Comparison of ENCODE assay signal across 1 cellular context in the genomic region with DNA sequence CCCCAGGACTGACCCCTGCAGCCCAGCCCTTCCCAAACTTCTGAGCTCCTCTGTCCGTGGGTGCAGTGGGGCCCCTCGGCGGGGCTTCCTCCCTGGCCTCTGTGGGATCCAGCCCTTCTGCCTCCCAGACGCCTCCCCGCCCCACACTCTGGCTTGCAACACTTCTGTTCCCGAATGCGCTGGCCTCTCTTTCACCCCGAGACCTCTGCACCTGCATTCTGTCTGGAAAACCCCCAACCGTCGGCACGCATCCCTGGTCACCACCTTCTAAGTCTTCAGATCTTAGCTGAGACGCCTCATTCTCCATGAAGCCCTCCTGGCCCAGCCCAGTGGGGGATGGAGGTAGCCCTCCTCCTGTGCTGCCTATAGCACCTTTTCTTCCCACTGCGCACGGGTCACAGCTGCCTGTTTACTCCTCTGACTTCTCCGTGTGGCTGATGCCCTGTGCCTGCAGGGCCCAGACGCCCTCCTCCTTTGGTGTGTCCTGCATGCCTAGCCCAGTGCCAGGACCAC.
TF ChIP-seq lines count a peak whose summit lies in the region.

No MANE protein-coding gene starts in this region.

TF ChIP-seq in GM23338, 12 proteins besides CTCF, POLR2A, EP300 and RAD21 (continued from another document):
- TF ChIP-seq, protein P1, sequence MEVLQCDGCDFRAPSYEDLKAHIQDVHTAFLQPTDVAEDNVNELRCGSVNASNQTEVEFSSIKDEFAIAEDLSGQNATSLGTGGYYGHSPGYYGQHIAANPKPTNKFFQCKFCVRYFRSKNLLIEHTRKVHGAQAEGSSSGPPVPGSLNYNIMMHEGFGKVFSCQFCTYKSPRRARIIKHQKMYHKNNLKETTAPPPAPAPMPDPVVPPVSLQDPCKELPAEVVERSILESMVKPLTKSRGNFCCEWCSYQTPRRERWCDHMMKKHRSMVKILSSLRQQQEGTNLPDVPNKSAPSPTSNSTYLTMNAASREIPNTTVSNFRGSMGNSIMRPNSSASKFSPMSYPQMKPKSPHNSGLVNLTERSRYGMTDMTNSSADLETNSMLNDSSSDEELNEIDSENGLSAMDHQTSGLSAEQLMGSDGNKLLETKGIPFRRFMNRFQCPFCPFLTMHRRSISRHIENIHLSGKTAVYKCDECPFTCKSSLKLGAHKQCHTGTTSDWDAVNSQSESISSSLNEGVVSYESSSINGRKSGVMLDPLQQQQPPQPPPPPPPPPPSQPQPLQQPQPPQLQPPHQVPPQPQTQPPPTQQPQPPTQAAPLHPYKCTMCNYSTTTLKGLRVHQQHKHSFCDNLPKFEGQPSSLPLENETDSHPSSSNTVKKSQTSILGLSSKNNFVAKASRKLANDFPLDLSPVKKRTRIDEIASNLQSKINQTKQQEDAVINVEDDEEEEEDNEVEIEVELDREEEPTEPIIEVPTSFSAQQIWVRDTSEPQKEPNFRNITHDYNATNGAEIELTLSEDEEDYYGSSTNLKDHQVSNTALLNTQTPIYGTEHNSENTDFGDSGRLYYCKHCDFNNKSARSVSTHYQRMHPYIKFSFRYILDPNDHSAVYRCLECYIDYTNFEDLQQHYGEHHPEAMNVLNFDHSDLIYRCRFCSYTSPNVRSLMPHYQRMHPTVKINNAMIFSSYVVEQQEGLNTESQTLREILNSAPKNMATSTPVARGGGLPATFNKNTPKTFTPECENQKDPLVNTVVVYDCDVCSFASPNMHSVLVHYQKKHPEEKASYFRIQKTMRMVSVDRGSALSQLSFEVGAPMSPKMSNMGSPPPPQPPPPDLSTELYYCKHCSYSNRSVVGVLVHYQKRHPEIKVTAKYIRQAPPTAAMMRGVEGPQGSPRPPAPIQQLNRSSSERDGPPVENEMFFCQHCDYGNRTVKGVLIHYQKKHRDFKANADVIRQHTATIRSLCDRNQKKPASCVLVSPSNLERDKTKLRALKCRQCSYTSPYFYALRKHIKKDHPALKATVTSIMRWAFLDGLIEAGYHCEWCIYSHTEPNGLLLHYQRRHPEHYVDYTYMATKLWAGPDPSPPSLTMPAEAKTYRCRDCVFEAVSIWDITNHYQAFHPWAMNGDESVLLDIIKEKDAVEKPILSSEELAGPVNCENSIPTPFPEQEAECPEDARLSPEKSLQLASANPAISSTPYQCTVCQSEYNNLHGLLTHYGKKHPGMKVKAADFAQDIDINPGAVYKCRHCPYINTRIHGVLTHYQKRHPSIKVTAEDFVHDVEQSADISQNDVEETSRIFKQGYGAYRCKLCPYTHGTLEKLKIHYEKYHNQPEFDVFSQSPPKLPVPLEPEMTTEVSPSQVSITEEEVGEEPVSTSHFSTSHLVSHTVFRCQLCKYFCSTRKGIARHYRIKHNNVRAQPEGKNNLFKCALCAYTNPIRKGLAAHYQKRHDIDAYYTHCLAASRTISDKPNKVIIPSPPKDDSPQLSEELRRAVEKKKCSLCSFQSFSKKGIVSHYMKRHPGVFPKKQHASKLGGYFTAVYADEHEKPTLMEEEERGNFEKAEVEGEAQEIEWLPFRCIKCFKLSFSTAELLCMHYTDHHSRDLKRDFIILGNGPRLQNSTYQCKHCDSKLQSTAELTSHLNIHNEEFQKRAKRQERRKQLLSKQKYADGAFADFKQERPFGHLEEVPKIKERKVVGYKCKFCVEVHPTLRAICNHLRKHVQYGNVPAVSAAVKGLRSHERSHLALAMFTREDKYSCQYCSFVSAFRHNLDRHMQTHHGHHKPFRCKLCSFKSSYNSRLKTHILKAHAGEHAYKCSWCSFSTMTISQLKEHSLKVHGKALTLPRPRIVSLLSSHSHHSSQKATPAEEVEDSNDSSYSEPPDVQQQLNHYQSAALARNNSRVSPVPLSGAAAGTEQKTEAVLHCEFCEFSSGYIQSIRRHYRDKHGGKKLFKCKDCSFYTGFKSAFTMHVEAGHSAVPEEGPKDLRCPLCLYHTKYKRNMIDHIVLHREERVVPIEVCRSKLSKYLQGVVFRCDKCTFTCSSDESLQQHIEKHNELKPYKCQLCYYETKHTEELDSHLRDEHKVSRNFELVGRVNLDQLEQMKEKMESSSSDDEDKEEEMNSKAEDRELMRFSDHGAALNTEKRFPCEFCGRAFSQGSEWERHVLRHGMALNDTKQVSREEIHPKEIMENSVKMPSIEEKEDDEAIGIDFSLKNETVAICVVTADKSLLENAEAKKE (CRISPR knock-in tag; IDR thresholded peaks at IDR 0.05) = no peak
- TF ChIP-seq, protein P2, sequence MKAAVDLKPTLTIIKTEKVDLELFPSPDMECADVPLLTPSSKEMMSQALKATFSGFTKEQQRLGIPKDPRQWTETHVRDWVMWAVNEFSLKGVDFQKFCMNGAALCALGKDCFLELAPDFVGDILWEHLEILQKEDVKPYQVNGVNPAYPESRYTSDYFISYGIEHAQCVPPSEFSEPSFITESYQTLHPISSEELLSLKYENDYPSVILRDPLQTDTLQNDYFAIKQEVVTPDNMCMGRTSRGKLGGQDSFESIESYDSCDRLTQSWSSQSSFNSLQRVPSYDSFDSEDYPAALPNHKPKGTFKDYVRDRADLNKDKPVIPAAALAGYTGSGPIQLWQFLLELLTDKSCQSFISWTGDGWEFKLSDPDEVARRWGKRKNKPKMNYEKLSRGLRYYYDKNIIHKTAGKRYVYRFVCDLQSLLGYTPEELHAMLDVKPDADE (IDR thresholded peaks at IDR 0.05) = no peak
- TF ChIP-seq ZNF331 (CRISPR knock-in tag; IDR thresholded peaks at IDR 0.05; ENCODE audit: low read depth) (no peak), JUNB (IDR thresholded peaks at IDR 0.05; ENCODE audit: unreplicated experiment) (no peak), EZH2phosphoT487 (IDR thresholded peaks at IDR 0.05; ENCODE audit: unreplicated experiment) (no peak), REST (IDR thresholded peaks at IDR 0.05; ENCODE audit: unreplicated experiment) (no peak)
